Comparison of ENCODE assay signal across 2 cellular contexts in genomic region chr17:60230358-60230757, GRCh38.
TF ChIP-seq lines count a peak whose summit lies in the region.

No MANE protein-coding gene starts in this region.

TF ChIP-seq in IMR-90, 13 proteins besides CTCF, POLR2A, EP300 and RAD21:
- TF ChIP-seq SMC3 (IDR thresholded peaks at IDR 0.05; ENCODE audit: low read depth, low read length) = no peak
- TF ChIP-seq MAFK (IDR thresholded peaks at IDR 0.05; ENCODE audit: low read depth, low read length) = no peak
- no peak for TF ChIP-seq MAZ (IDR thresholded peaks at IDR 0.05; ENCODE audit: borderline replicate concordance, low read depth, low read length)
- TF ChIP-seq NFE2L2 (IDR thresholded peaks at IDR 0.05; ENCODE audit: low read depth, low read length) = no peak
- no peak for TF ChIP-seq RCOR1 (IDR thresholded peaks at IDR 0.05; ENCODE audit: insufficient replicate concordance, low read length)
- TF ChIP-seq, protein P1, sequence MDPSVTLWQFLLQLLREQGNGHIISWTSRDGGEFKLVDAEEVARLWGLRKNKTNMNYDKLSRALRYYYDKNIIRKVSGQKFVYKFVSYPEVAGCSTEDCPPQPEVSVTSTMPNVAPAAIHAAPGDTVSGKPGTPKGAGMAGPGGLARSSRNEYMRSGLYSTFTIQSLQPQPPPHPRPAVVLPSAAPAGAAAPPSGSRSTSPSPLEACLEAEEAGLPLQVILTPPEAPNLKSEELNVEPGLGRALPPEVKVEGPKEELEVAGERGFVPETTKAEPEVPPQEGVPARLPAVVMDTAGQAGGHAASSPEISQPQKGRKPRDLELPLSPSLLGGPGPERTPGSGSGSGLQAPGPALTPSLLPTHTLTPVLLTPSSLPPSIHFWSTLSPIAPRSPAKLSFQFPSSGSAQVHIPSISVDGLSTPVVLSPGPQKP (IDR thresholded peaks at IDR 0.05; ENCODE audit: borderline replicate concordance, low read depth, low read length) = no peak
- TF ChIP-seq, protein P2, sequence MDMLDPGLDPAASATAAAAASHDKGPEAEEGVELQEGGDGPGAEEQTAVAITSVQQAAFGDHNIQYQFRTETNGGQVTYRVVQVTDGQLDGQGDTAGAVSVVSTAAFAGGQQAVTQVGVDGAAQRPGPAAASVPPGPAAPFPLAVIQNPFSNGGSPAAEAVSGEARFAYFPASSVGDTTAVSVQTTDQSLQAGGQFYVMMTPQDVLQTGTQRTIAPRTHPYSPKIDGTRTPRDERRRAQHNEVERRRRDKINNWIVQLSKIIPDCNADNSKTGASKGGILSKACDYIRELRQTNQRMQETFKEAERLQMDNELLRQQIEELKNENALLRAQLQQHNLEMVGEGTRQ (IDR thresholded peaks at IDR 0.05; ENCODE audit: low read depth, low read length) = no peak
- no peak for TF ChIP-seq BHLHE40 (IDR thresholded peaks at IDR 0.05; ENCODE audit: low read depth, low read length)
- TF ChIP-seq RFX5 (IDR thresholded peaks at IDR 0.05; ENCODE audit: low read depth, low read length) = no peak
- TF ChIP-seq CEBPB (IDR thresholded peaks at IDR 0.05; ENCODE audit: low read depth, low read length) = no peak
- TF ChIP-seq MXI1 (IDR thresholded peaks at IDR 0.05; ENCODE audit: borderline replicate concordance, low read depth, low read length) = no peak
- no peak for TF ChIP-seq FOS (IDR thresholded peaks at IDR 0.05; ENCODE audit: low read depth, low read length)
- TF ChIP-seq CHD1 (IDR thresholded peaks at IDR 0.05; ENCODE audit: low read depth, low read length) = no peak
TF ChIP-seq in IMR-90: peak in this region for 0.

TF ChIP-seq in SK-N-SH, 30 proteins besides CTCF, POLR2A, EP300 and RAD21 (continued from another document):
- TF ChIP-seq POLR2AphosphoS5 (IDR thresholded peaks at IDR 0.05; ENCODE audit: low read depth, low read length) = no peak
